In the genomic region with DNA sequence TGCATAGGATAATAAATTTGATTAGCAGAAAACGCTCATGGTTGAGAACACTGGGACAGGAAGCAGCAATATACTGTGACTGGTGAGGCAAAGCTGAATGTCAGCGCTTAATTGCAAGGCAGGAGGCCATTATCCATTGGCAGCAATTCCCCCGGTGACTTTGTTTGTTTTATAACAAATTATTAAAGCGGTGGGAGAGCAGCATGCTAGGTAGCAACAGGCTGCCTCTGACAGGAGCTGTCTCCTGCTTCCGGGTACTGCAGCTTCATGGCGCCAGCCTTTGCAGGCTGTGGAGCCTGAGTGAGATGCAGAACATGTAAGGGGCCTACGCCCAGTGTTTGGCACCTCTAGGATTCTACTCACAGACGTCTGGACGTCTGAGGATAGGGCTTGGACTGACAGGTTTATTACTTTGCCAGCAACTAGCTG, we compare ENCODE assay signal across 1 cellular context.
TF ChIP-seq lines count a peak whose summit lies in the region.

No MANE protein-coding gene starts in this region.

TF ChIP-seq in endothelial cell of umbilical vein, 7 proteins besides CTCF, POLR2A, EP300 and RAD21 (continued from another document):
- TF ChIP-seq MYC (IDR thresholded peaks at IDR 0.05; ENCODE audit: low read depth, low read length), result no peak
- no peak for TF ChIP-seq GATA2 (IDR thresholded peaks at IDR 0.05; ENCODE audit: insufficient read depth, insufficient read length, low read depth, low read length)
- no peak for TF ChIP-seq FOS (IDR thresholded peaks at IDR 0.05; ENCODE audit: borderline replicate concordance, insufficient read depth, low read length)
